1 cellular context compared by ENCODE assay signal in the genomic region with DNA sequence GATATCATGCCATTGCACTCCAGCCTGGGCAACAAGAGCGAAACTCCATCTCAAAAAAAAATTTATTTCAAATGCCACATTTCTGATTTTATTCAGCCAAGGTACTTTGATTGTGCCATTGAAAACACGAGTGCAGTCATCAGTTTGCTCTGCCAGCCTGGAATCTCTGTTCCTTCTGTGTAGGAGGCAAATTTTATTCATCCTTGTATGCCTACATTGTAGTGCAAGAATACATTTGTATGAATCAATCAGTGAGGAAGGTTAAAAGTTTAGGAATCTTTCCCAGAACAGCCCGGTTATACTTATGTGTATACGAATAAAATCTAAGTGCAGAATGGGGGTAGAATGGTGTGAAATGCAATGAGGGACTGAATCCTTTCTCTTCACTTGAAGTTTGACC.
TF ChIP-seq lines count a peak whose summit lies in the region.

No MANE protein-coding gene starts in this region.

TF ChIP-seq in H1, 55 proteins besides CTCF, POLR2A, EP300 and RAD21:
- no peak for TF ChIP-seq HDAC2 (IDR thresholded peaks at IDR 0.05; ENCODE audit: borderline replicate concordance in 1 of 2, low read depth in 2 of 2, low read length in 2 of 2)
- 0 out of 2 replicates have a peak, but pooled peaks have one; percentile 2 for TF ChIP-seq SUZ12 (IDR thresholded peaks at IDR 0.05; ENCODE audit: low read length)
TF ChIP-seq in H1: peak in this region for 1.
